Comparison of ENCODE assay signal across 3 cellular contexts in genomic region chrX:107207943-107208342, GRCh38.
TF ChIP-seq lines count a peak whose summit lies in the region.

No MANE protein-coding gene starts in this region.

TF ChIP-seq in A549, 52 proteins besides CTCF, POLR2A, EP300 and RAD21:
- TF ChIP-seq MAFK (IDR thresholded peaks at IDR 0.05; ENCODE audit: partially characterized antibody) (peak; percentile 89), ESRRA (IDR thresholded peaks at IDR 0.05; ENCODE audit: borderline replicate concordance, low read length) (no peak)

TF ChIP-seq in IMR-90, 13 proteins besides CTCF, POLR2A, EP300 and RAD21:
- TF ChIP-seq CEBPB (IDR thresholded peaks at IDR 0.05; ENCODE audit: low read depth, low read length): no peak
- TF ChIP-seq FOS (IDR thresholded peaks at IDR 0.05; ENCODE audit: low read depth, low read length): no peak
- peak; percentile 96 for TF ChIP-seq MAFK (IDR thresholded peaks at IDR 0.05; ENCODE audit: low read depth, low read length)
- TF ChIP-seq RFX5 (IDR thresholded peaks at IDR 0.05; ENCODE audit: low read depth, low read length): no peak

TF ChIP-seq in H1, 55 proteins besides CTCF, POLR2A, EP300 and RAD21:
- TF ChIP-seq MAFK (IDR thresholded peaks at IDR 0.05; ENCODE audit: low read depth, low read length) (peak; percentile 52; the same call in 1 of the 2 replicates), CHD7 (IDR thresholded peaks at IDR 0.05; ENCODE audit: insufficient replicate concordance, low read length) (no peak), CEBPB (IDR thresholded peaks at IDR 0.05; ENCODE audit: low read depth, low read length) (no peak), SP4 (IDR thresholded peaks at IDR 0.05; ENCODE audit: low read length) (no peak), EZH2 (IDR thresholded peaks at IDR 0.05; ENCODE audit: low read depth, low read length, severe bottlenecking) (no peak), CBX5 (IDR thresholded peaks at IDR 0.05; ENCODE audit: low read depth, low read length) (no peak), E2F6 (IDR thresholded peaks at IDR 0.05) (no peak)
